Comparison of ENCODE assay signal across 8 cellular contexts in the genomic region with DNA sequence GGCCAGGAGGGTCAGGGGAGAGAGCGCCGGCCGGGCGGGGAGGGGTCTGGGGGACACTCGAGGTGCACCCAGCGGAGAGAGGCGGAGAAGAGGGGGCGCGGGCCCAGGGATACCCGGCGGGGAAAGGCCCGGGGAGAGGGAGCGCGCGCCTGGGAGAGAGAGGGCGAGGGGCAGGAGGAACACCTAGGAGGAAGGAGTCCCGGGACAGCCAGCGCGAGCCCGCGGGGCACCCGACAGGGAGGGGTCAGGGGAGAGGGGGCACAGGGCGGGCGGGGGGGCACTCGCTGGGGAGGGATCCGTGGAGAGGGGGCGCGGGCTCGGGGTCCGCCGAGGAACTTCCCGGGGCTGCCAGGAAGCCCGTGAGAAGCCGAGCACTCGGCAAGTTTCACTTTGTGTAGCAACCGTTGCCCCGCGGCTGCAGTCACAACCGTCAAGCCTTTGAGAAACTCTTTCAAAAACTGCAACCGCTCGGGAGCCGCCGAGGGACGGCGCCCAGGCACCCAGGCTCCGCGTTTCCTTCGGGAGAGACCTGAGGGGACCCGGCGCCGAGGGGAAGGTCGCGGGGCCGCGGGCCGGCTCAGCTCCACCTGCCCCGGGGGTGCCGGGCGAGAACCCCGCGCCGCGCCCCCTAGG. TPM values are rescaled to one million over a fixed set of nuclear protein-coding genes. Genes with fewer than 3 reads are reported as not detected.
A peak's percentile ranks its signal among the peaks of the same experiment; 100 is the strongest.
DNase-seq lines count a peak whose midpoint lies in the region; ATAC-seq and TF ChIP-seq lines count a peak whose summit lies in the region.

No MANE protein-coding gene starts in this region.

- peaks cover 40% of the 10 kb centered on the region for H3K36me3 ChIP-seq in HUES64 (ENCODE audit: insufficient read depth, low read length)
- no peaks in the 10 kb centered on the region for H3K36me3 ChIP-seq in adrenal gland (replicated peaks in 1 of 2)
- H3K36me3 ChIP-seq in right atrium auricular region, result no peaks in the 10 kb centered on the region

- H3K27ac ChIP-seq in HUES64 (ENCODE audit: low read depth, low read length) (peak overlapping the region; percentile 86; the same call in 1 of the 2 replicates), adrenal gland (peak overlapping the region; percentile 64 to 97 (median 91)), right atrium auricular region (peak overlapping the region; percentile 95 to 99)

- peak overlapping the region; percentile 80 for H3K9ac ChIP-seq in HUES64 (ENCODE audit: low read depth, low read length)

- TF ChIP-seq POLR2A in adrenal gland (IDR thresholded peaks at IDR 0.05), result peak in 1 of 2 donors; percentile 42

- H3K4me1 ChIP-seq in HUES64 (ENCODE audit: insufficient read depth, low read length), result peaks cover 32% of the 10 kb centered on the region
- H3K4me1 ChIP-seq in adrenal gland (replicated peaks in 1 of 2), result peaks cover 23 to 34% of the 10 kb centered on the region in 2 donors
- peaks cover 0 to 40% of the 10 kb centered on the region in 2 donors for H3K4me1 ChIP-seq in right atrium auricular region

- TF ChIP-seq CTCF in adrenal gland (IDR thresholded peaks at IDR 0.05) (no peak), right atrium auricular region (IDR thresholded peaks at IDR 0.05) (no peak)

- intact Hi-C loops in adrenal gland (cut with DNase I), result loop anchor here in 1 of 2 donors (10.0 kb wide), 1 partner anchor 156 kb away; no protein-coding TSS in a partner anchor
- intact Hi-C loops in sciatic nerve (cut with DNase I), result no loop called here

- WGBS in HUES64, result under 1% methylated on average over 63 of the region's 63 CpGs
- 0 to 1% (median 1%) methylated on average over 44 to 61 of the region's 63 CpGs; no CpG with 5 or more reads in 1 of the 4 donors for WGBS in adrenal gland, 4 donors

- H3K9me3 ChIP-seq in HUES64 (ENCODE audit: insufficient read depth, low read depth, low read length), result 0 out of 2 replicates have a peak, but pooled peaks cover 4% of the 10 kb centered on the region
- H3K9me3 ChIP-seq in adrenal gland (replicated peaks in 1 of 3), result no peaks in the 10 kb centered on the region
- no peaks in the 10 kb centered on the region for H3K9me3 ChIP-seq in right atrium auricular region

- ATAC-seq in GM21447 (IDR thresholded peaks at IDR 0.05; ENCODE audit: unreplicated experiment), result peak; percentile 27
- ATAC-seq in sciatic nerve, result peak; percentile 23

- H3K27me3 ChIP-seq in HUES64 (ENCODE audit: insufficient read depth, low read length) (no peaks in the 10 kb centered on the region), adrenal gland (no peaks in the 10 kb centered on the region), right atrium auricular region (no peaks in the 10 kb centered on the region)

- H3K4me3 ChIP-seq in HUES64 (ENCODE audit: low read length) (peak overlapping the region; percentile 93), adrenal gland (peak overlapping the region; percentile 37 to 83 (median 66)), right atrium auricular region (peak overlapping the region; percentile 87 to 96)

- DNase-seq in DMS 273 treated with DMSO at 0.1 percent for 48 hours (lab: John Stamatoyannopoulos, UW) (peak; percentile 24), T-helper 1 cell (peak; percentile 44 to 79 (median 63)), adrenal gland (peak; percentile 65 to 81 (median 79)), right atrium auricular region (ENCODE audit: low spot score) (peak; percentile 73), sciatic nerve (ENCODE audit: low spot score) (peak; percentile 80), GDM1 (lab: John Stamatoyannopoulos, UW) (no peak)

RNA-seq across cellular contexts. Expression of gene EZR, which starts 0.5 kb away (rescaled TPM):
- polyA plus RNA-seq in HUES64 (2013, experiment 1 of 2), result 158 TPM
- 143 TPM for polyA plus RNA-seq in HUES64 (2013, experiment 2 of 2)
- 100 to 1,000 TPM; 215 to 476 (median 409) TPM for total RNA-seq in adrenal gland
- 100 to 1,000 TPM in 2 of 3 donors, 10 to 100 TPM in 1; 80.3 to 355 (median 132) TPM for polyA plus RNA-seq in adrenal gland
- 100 to 1,000 TPM; 161 to 197 TPM for total RNA-seq in right atrium auricular region
- total RNA-seq in sciatic nerve, result 113 TPM
